21 cellular contexts compared by ENCODE assay signal in the genomic region with DNA sequence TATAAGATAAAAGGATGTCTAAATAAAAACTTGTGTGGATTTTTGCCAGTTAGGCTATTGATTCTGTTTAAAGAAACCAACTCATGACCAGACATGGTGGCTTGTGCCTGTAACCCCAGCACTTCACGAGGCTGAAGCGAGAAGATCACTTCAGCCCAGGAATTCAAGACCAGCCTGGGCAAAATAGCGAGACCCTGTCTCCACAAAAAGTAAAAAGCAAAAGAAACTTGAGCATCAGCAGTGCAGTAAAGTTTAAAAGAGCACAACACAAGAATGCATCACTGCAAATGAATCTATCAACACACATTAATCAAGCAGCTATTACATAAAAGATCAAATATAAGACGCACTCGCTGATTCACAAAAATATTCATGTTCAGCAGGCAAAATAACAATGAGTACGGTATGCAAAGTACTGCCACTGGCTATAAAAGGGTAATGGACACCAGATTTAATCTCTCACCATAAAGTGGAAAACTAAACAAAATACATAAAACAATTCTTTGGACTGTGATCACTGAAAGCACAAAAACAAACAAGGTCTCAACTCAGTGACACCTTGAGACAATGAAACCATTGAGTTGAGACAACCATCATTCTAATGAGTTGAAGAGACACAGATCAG. TPM values are rescaled to one million over a fixed set of nuclear protein-coding genes. Genes with fewer than 3 reads are reported as not detected.
DNase-seq lines count a peak whose midpoint lies in the region; ATAC-seq and TF ChIP-seq lines count a peak whose summit lies in the region.
"Had no signal": no experiment of that assay in that cellular context is flagged by ENCODE, and none has a peak within 500 bp of the region (broad histone marks: within the 10 kb centered on the region; RNA-seq: fewer than 3 reads in every experiment).

No MANE protein-coding gene starts in this region.

- peak overlapping the region; percentile 27 for H3K27ac Mint-ChIP-seq in T-helper 17 cell
- peak overlapping the region; percentile 82 for H3K27ac Mint-ChIP-seq in nephron progenitor cell
- H3K27ac Mint-ChIP-seq: HFFc6, nephron had no signal

- H3K27me3 Mint-ChIP-seq in T-helper 17 cell = no peaks in the 10 kb centered on the region
- H3K27me3 Mint-ChIP-seq in nephron progenitor cell (ENCODE audit: low read depth, poor library complexity) = peaks cover 6% of the 10 kb centered on the region

- H3K4me1 Mint-ChIP-seq in T-helper 17 cell = peaks cover 48% of the 10 kb centered on the region
- H3K4me1 Mint-ChIP-seq in nephron progenitor cell = peaks cover 36% of the 10 kb centered on the region

- H3K4me3 Mint-ChIP-seq in T-helper 17 cell (no peak overlapping the region), nephron progenitor cell (no peak overlapping the region)
- H3K4me3 Mint-ChIP-seq: HFFc6, nephron had no signal

- no peak for TF ChIP-seq CTCF in nephron progenitor cell (IDR thresholded peaks at IDR 0.05)

- DNase-seq in GM04503 (ENCODE audit: low read depth) (peak; percentile 39), T-helper 17 cell (no peak), nephron progenitor cell (no peak), GM19238 (ENCODE audit: insufficient read length, low spot score) (no peak), medulla oblongata (ENCODE audit: extremely low spot score) (no peak)
- DNase-seq: activated CD8-positive, alpha-beta memory T cell treated with anti-CD3 and anti-CD28 coated beads, Interleukin-2, amount 50 U/mL, for 48 hours; activated effector memory CD4-positive, alpha-beta T cell treated with anti-CD3 and anti-CD28 coated beads, Interleukin-2, amount 50 U/mL, for 16 hours; adrenal gland; foreskin fibroblast; HFFc6; islet precursor cell; mesendoderm; MG63; NCI-H1694 treated with DMSO at 0.1 percent for 48 hours; NCI-H345; stimulated activated naive CD8-positive, alpha-beta T cell treated with anti-CD3 and anti-CD28 coated beads, Interleukin-15, Interleukin-2, amounts not matched to agents 100 U/mL and 50 U/mL, for 24 hours; thyroid gland had no signal

- no peaks in the 10 kb centered on the region for H3K9me3 ChIP-seq in T-helper 17 cell (ENCODE audit: control insufficient read depth, low read length, poor library complexity, severe bottlenecking)
- H3K9me3 ChIP-seq: adrenal gland, breast epithelium, MG63, thyroid gland had no signal

- H3K9me3 Mint-ChIP-seq in nephron progenitor cell = peaks cover 11% of the 10 kb centered on the region
- H3K9me3 Mint-ChIP-seq: HFFc6 had no signal

- peak; percentile 9 for ATAC-seq in HG03354 (IDR thresholded peaks at IDR 0.05; ENCODE audit: poor library complexity, severe bottlenecking, unreplicated experiment)
- no peak for ATAC-seq in T-helper 17 cell
- ATAC-seq in GM19463 (IDR thresholded peaks at IDR 0.05; ENCODE audit: unreplicated experiment) = no peak
- ATAC-seq: stimulated activated naive CD8-positive, alpha-beta T cell treated with anti-CD3 and anti-CD28 coated beads, Interleukin-15, Interleukin-2, amounts not matched to agents 100 U/mL and 50 U/mL, for 24 hours had no signal

- H3K36me3 Mint-ChIP-seq in T-helper 17 cell (ENCODE audit: low read depth) = peaks cover 2% of the 10 kb centered on the region
- H3K36me3 Mint-ChIP-seq in nephron progenitor cell (ENCODE audit: low read depth) = peaks cover 17% of the 10 kb centered on the region

RNA-seq across cellular contexts. Expression of gene LRBA, which starts 41.3 kb away (rescaled TPM):
- 10 to 100 TPM; 76.3 to 86.9 TPM for total RNA-seq in T-helper 17 cell
